8 cellular contexts compared by ENCODE assay signal in the genomic region with DNA sequence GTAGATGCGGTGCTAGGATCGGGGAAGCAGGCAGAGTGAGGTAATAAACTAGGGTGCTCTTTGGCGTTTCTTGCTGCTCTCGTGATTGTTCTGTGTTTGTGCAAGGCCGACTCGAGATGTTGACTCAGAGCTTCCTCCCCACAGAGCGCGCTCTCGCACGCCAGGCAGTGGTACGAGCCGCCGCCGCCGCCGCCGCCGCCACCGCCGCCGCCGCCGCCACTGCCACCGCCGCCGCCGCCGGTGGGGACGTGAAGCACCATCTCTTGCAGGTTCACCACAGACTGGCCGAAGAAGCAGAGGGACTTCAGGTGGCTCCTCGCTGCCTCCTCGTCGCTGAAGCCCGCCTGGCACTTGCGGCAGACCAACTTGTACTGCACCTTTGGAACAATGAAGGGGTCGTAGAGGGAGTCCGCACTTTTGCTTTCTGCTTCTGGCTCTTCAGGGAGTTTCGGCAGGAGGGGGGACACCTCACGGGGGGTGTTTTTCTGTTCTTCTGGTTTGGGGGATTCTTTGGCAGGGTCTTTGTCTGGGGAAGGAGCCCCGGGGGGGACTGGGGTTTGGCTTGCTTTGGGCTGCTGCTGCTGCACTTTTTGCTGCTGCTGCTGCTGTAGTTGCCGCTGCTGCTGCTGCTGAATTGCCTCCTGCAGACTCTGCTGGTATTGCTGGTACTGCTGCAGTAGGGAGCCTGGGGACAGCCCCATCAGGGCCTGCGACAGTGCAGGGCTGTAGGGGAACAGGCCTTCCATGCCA.
DNase-seq lines count a peak whose midpoint lies in the region; ATAC-seq and TF ChIP-seq lines count a peak whose summit lies in the region.

No MANE protein-coding gene starts in this region.

- peak; percentile 65 for ATAC-seq in GM18870 (IDR thresholded peaks at IDR 0.05; ENCODE audit: unreplicated experiment)
- peak; percentile 75 for ATAC-seq in HG03095 (IDR thresholded peaks at IDR 0.05; ENCODE audit: unreplicated experiment)
- peak; percentile 95 for ATAC-seq in RWPE2 (ENCODE audit: low read depth)
- ATAC-seq in activated naive CD8-positive, alpha-beta T cell treated with anti-CD3 and anti-CD28 coated beads, Interleukin-2, amount 10 ng/mL, durations not matched to agents 7 days and 5 days (ENCODE audit: low read depth), result peak; percentile 98
- ATAC-seq in left ventricle myocardium superior, result peak; percentile 85

- H3K36me3 Mint-ChIP-seq in activated naive CD8-positive, alpha-beta T cell treated with anti-CD3 and anti-CD28 coated beads, Interleukin-2, amount 10 ng/mL, durations not matched to agents 7 days and 5 days, result peaks cover 11% of the 10 kb centered on the region

- H3K9me3 Mint-ChIP-seq in activated naive CD8-positive, alpha-beta T cell treated with anti-CD3 and anti-CD28 coated beads, Interleukin-2, amount 10 ng/mL, durations not matched to agents 7 days and 5 days, result no peaks in the 10 kb centered on the region

- DNase-seq in RWPE2 (ENCODE audit: low spot score), result peak; percentile 72
- peak; percentile 82 for DNase-seq in activated naive CD8-positive, alpha-beta T cell treated with anti-CD3 and anti-CD28 coated beads, Interleukin-2, amount 10 ng/mL, durations not matched to agents 7 days and 5 days
- peak; percentile 71 for DNase-seq in left ventricle myocardium superior
- DNase-seq in renal cortical epithelial cell (ENCODE audit: low read depth), result peak; percentile 87
- DNase-seq in uterus, result peak; percentile 74 to 80
- DNase-seq in NCI-H1048 (lab: John Stamatoyannopoulos, UW), result no peak

- H3K4me3 ChIP-seq in RWPE2 (ENCODE audit: severe bottlenecking) (peak overlapping the region; percentile 11), uterus (peak overlapping the region; percentile 53)

- H3K9me3 ChIP-seq in RWPE2 (ENCODE audit: severe bottlenecking) (no peaks in the 10 kb centered on the region), uterus (no peaks in the 10 kb centered on the region)

- intact Hi-C loops in left ventricle myocardium superior (cut with micrococcal nuclease) (no loop called here), uterus (cut with DNase I; ENCODE audit: low total_unique reads) (no loop called here)

- TF ChIP-seq POLR2A in uterus (IDR thresholded peaks at IDR 0.05), result peak; percentile 24 to 38

- H3K4me1 ChIP-seq in RWPE2 (ENCODE audit: insufficient read depth, poor library complexity, severe bottlenecking), result peaks cover 4% of the 10 kb centered on the region
- no peaks in the 10 kb centered on the region for H3K4me1 ChIP-seq in uterus

- POLR2A ChIA-PET in activated naive CD8-positive, alpha-beta T cell treated with anti-CD3 and anti-CD28 coated beads, Interleukin-2, amount 10 ng/mL, durations not matched to agents 7 days and 5 days (lab: Charles Lee), result interaction anchor here (0.6 to 2.1 kb wide), 6 partner anchors 13 to 694 kb away, joined by 3 to 5 read pairs (median 3); no protein-coding TSS in a partner anchor

- H3K27me3 ChIP-seq in RWPE2 (ENCODE audit: insufficient read depth, poor library complexity, severe bottlenecking) (no peaks in the 10 kb centered on the region), uterus (no peaks in the 10 kb centered on the region)

- peaks cover 25% of the 10 kb centered on the region for H3K4me1 Mint-ChIP-seq in activated naive CD8-positive, alpha-beta T cell treated with anti-CD3 and anti-CD28 coated beads, Interleukin-2, amount 10 ng/mL, durations not matched to agents 7 days and 5 days

- TF ChIP-seq CTCF in RWPE2 (IDR thresholded peaks at IDR 0.05; ENCODE audit: poor library complexity, severe bottlenecking) (peak; percentile 10), uterus (IDR thresholded peaks at IDR 0.05) (peak in 1 of 4 experiments; percentile 8)

- H3K27me3 Mint-ChIP-seq in activated naive CD8-positive, alpha-beta T cell treated with anti-CD3 and anti-CD28 coated beads, Interleukin-2, amount 10 ng/mL, durations not matched to agents 7 days and 5 days, result peaks cover 50% of the 10 kb centered on the region

- peaks cover 18% of the 10 kb centered on the region for H3K36me3 ChIP-seq in RWPE2 (ENCODE audit: low read depth)
- no peaks in the 10 kb centered on the region for H3K36me3 ChIP-seq in uterus

- peak overlapping the region; percentile 86 for H3K27ac Mint-ChIP-seq in activated naive CD8-positive, alpha-beta T cell treated with anti-CD3 and anti-CD28 coated beads, Interleukin-2, amount 10 ng/mL, durations not matched to agents 7 days and 5 days

- H3K27ac ChIP-seq in RWPE2 (ENCODE audit: poor library complexity, severe bottlenecking) (peak overlapping the region; percentile 4), uterus (peak overlapping the region; percentile 79 to 85)

- peak overlapping the region; percentile 87 for H3K4me3 Mint-ChIP-seq in activated naive CD8-positive, alpha-beta T cell treated with anti-CD3 and anti-CD28 coated beads, Interleukin-2, amount 10 ng/mL, durations not matched to agents 7 days and 5 days
